24 cellular contexts compared by ENCODE assay signal in the genomic region with DNA sequence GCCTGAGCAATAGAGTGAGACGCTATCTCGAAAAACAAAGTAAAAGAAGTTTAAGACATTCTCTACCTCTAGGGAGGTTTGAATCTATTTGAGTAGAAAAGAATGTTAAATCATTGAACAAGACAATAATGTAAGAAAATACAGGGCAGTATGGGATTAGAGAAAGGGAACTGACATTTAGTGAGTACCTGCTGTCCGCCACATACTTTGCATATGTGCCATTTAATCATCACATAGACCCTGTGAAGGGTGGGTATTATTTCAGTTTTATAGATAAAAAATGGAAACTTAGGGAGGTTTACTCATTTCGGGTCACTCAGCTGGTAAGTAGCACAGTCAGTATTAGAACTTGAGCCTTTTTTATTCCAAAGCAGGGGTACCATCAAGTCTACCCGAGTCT. TPM values are rescaled to one million over a fixed set of nuclear protein-coding genes. Genes with fewer than 3 reads are reported as not detected.
A peak's percentile ranks its signal among the peaks of the same experiment; 100 is the strongest.
DNase-seq lines count a peak whose midpoint lies in the region; ATAC-seq and TF ChIP-seq lines count a peak whose summit lies in the region.
"Had no signal": no experiment of that assay in that cellular context is flagged by ENCODE, and none has a peak within 500 bp of the region (broad histone marks: within the 10 kb centered on the region; RNA-seq: fewer than 3 reads in every experiment).

No MANE protein-coding gene starts in this region.

- no peak for ATAC-seq in CD8-positive, alpha-beta T cell
- peak; percentile 39 for ATAC-seq in activated T-helper 17 cell treated with anti-CD3 and anti-CD28 coated beads, Interleukin-2, amount 50 U/mL, for 72 hours (replicated peaks)
- no peak for ATAC-seq in naive thymus-derived CD4-positive, alpha-beta T cell
- ATAC-seq in aorta (ENCODE audit: low FRiP score) (no peak), GM19452 (IDR thresholded peaks at IDR 0.05; ENCODE audit: unreplicated experiment) (no peak)
- ATAC-seq: foreskin keratinocyte, mucosa of descending colon had no signal

- H3K36me3 ChIP-seq in CD8-positive, alpha-beta T cell (ENCODE audit: insufficient read depth, low read length), result peaks cover 61% of the 10 kb centered on the region
- peaks cover 44 to 76% (median 63%) of the 10 kb centered on the region in 3 experiments for H3K36me3 ChIP-seq in naive thymus-derived CD4-positive, alpha-beta T cell (ENCODE audit: control insufficient read depth in 2 of 3, insufficient read depth in 3 of 3, low read length in 3 of 3)
- H3K36me3 ChIP-seq in aorta (ENCODE audit: control insufficient read depth in 1 of 2, insufficient read depth in 2 of 2, low read length in 1 of 2), result peaks cover 0 to 7% of the 10 kb centered on the region in 2 donors

- TF ChIP-seq CTCF in CD8-positive, alpha-beta T cell (IDR thresholded peaks at IDR 0.05), result no peak

- intact Hi-C loops in CD8-positive, alpha-beta T cell (cut with DNase I, micrococcal nuclease), result no loop called here
- intact Hi-C loops in naive thymus-derived CD4-positive, alpha-beta T cell (cut with micrococcal nuclease), result loop anchor here in 1 of 2 donors (2.0 kb wide), 1 partner anchor 25 kb away; no protein-coding TSS in a partner anchor
- intact Hi-C loops in aorta (cut with DNase I), result no loop called here

- H3K27ac ChIP-seq in CD8-positive, alpha-beta T cell (ENCODE audit: low read depth, low read length), result no peak overlapping the region
- H3K27ac ChIP-seq in naive thymus-derived CD4-positive, alpha-beta T cell (ENCODE audit: low read depth, low read length), result peak overlapping the region; percentile 39
- H3K27ac ChIP-seq in aorta (ENCODE audit: low read depth in 1 of 2, low read length in 2 of 2), result no peak overlapping the region
- H3K27ac ChIP-seq: 22Rv1, foreskin keratinocyte, KMS-11, prostate gland, SK-N-MC, thoracic aorta, WERI-Rb-1 had no signal

- H3K9me3 ChIP-seq in CD8-positive, alpha-beta T cell (ENCODE audit: low read length), result no peaks in the 10 kb centered on the region
- H3K9me3 ChIP-seq in naive thymus-derived CD4-positive, alpha-beta T cell (ENCODE audit: control insufficient read depth in 2 of 3, low read length in 3 of 3), result no peaks in the 10 kb centered on the region
- no peaks in the 10 kb centered on the region for H3K9me3 ChIP-seq in aorta (ENCODE audit: control insufficient read depth, low read length)
- H3K9me3 ChIP-seq: mucosa of descending colon, prostate gland, thoracic aorta had no signal

- H3K27ac Mint-ChIP-seq in T-helper 1 cell treated with Interleukin-12 subunit alpha and Interleukin-12 subunit beta and Interleukin-4 antibody, amounts not matched to agents 30 μg/mL and 1 μg/mL, for 36 hours, result peak overlapping the region; percentile 22
- peak overlapping the region; percentile 46 for H3K27ac Mint-ChIP-seq in CD8-positive, alpha-beta T cell
- H3K27ac Mint-ChIP-seq in activated T-helper 17 cell treated with anti-CD3 and anti-CD28 coated beads, Interleukin-2, amount 50 U/mL, for 72 hours, result peak overlapping the region; percentile 70
- peak overlapping the region in 8 of 9 donors; percentile 20 to 82 (median 70) for H3K27ac Mint-ChIP-seq in naive thymus-derived CD4-positive, alpha-beta T cell

- DNase-seq in T-helper 1 cell (no peak), aorta (no peak)
- no peak for DNase-seq in CD8-positive, alpha-beta T cell
- DNase-seq in naive thymus-derived CD4-positive, alpha-beta T cell, result no peak
- DNase-seq in stimulated activated naive CD4-positive, alpha-beta T cell treated with Interleukin-2 at 50 U/mL for 16 hours (lab: John Stamatoyannopoulos, UW), result no peak
- DNase-seq: activated effector memory CD4-positive, alpha-beta T cell treated with anti-CD3 and anti-CD28 coated beads, Interleukin-2, amount 50 U/mL, for 16 hours; cerebellar nuclear complex; COR-L47; DMS79 treated with DMSO at 0.1 percent for 48 hours; foreskin keratinocyte; mucosa of descending colon; MV-4-11; NCI-H1694; NCI-H2171; NCI-H524; WERI-Rb-1 had no signal

- H3K36me3 Mint-ChIP-seq in T-helper 1 cell treated with Interleukin-12 subunit alpha and Interleukin-12 subunit beta and Interleukin-4 antibody, amounts not matched to agents 30 μg/mL and 1 μg/mL, for 36 hours (ENCODE audit: low read depth), result peaks cover 69% of the 10 kb centered on the region
- peaks cover 77% of the 10 kb centered on the region for H3K36me3 Mint-ChIP-seq in CD8-positive, alpha-beta T cell
- peaks cover 98% of the 10 kb centered on the region for H3K36me3 Mint-ChIP-seq in activated T-helper 17 cell treated with anti-CD3 and anti-CD28 coated beads, Interleukin-2, amount 50 U/mL, for 72 hours (ENCODE audit: low read depth)
- peaks cover 22 to 73% (median 50%) of the 10 kb centered on the region in 5 donors for H3K36me3 Mint-ChIP-seq in naive thymus-derived CD4-positive, alpha-beta T cell

- CTCF ChIA-PET in CD8-positive, alpha-beta T cell (lab: Charles Lee), result interaction anchor here (0.9 to 1.9 kb wide), 5 partner anchors 9 to 44 kb away, joined by 3 to 8 read pairs (median 3); no protein-coding TSS in a partner anchor
- CTCF ChIA-PET in naive thymus-derived CD4-positive, alpha-beta T cell (lab: Charles Lee), result interaction anchor here (1.9 kb wide), 1 partner anchor 98 kb away, joined by 5 read pairs; no protein-coding TSS in a partner anchor

- peaks cover 35% of the 10 kb centered on the region for H3K4me1 ChIP-seq in CD8-positive, alpha-beta T cell (ENCODE audit: insufficient read depth, low read length)
- H3K4me1 ChIP-seq in naive thymus-derived CD4-positive, alpha-beta T cell (ENCODE audit: control insufficient read depth in 2 of 2, insufficient read depth in 2 of 2, low read length in 2 of 2), result peaks cover 7 to 31% of the 10 kb centered on the region in 2 donors
- H3K4me1 ChIP-seq in aorta (ENCODE audit: control insufficient read depth in 1 of 2, insufficient read depth in 2 of 2, low read length in 2 of 2), result no peaks in the 10 kb centered on the region
- H3K4me1 ChIP-seq: prostate gland had no signal

- H3K27me3 Mint-ChIP-seq in T-helper 1 cell treated with Interleukin-12 subunit alpha and Interleukin-12 subunit beta and Interleukin-4 antibody, amounts not matched to agents 30 μg/mL and 1 μg/mL, for 36 hours (ENCODE audit: low read depth), result no peaks in the 10 kb centered on the region
- no peaks in the 10 kb centered on the region for H3K27me3 Mint-ChIP-seq in CD8-positive, alpha-beta T cell (ENCODE audit: low read depth)
- H3K27me3 Mint-ChIP-seq in activated T-helper 17 cell treated with anti-CD3 and anti-CD28 coated beads, Interleukin-2, amount 50 U/mL, for 72 hours, result no peaks in the 10 kb centered on the region
- no peaks in the 10 kb centered on the region for H3K27me3 Mint-ChIP-seq in naive thymus-derived CD4-positive, alpha-beta T cell

- WGBS in aorta, 2 donors, result 96% methylated on average over 5 of the region's 5 CpGs

- H3K9me3 Mint-ChIP-seq in T-helper 1 cell treated with Interleukin-12 subunit alpha and Interleukin-12 subunit beta and Interleukin-4 antibody, amounts not matched to agents 30 μg/mL and 1 μg/mL, for 36 hours, result no peaks in the 10 kb centered on the region
- H3K9me3 Mint-ChIP-seq in CD8-positive, alpha-beta T cell, result no peaks in the 10 kb centered on the region
- no peaks in the 10 kb centered on the region for H3K9me3 Mint-ChIP-seq in activated T-helper 17 cell treated with anti-CD3 and anti-CD28 coated beads, Interleukin-2, amount 50 U/mL, for 72 hours
- no peaks in the 10 kb centered on the region for H3K9me3 Mint-ChIP-seq in naive thymus-derived CD4-positive, alpha-beta T cell

- no peak overlapping the region for H3K4me3 ChIP-seq in CD8-positive, alpha-beta T cell (ENCODE audit: low read depth, low read length)
- no peak overlapping the region for H3K4me3 ChIP-seq in naive thymus-derived CD4-positive, alpha-beta T cell (ENCODE audit: low read length)
- H3K4me3 ChIP-seq in aorta (ENCODE audit: low read length in 2 of 2), result no peak overlapping the region
- H3K4me3 ChIP-seq: mucosa of descending colon, prostate gland, SK-N-MC, thoracic aorta had no signal

- POLR2A ChIA-PET in CD8-positive, alpha-beta T cell (lab: Charles Lee), result interaction anchor here (0.6 to 0.9 kb wide), 2 partner anchors 9 to 13 kb away, joined by 3 read pairs; no protein-coding TSS in a partner anchor
- POLR2A ChIA-PET in naive thymus-derived CD4-positive, alpha-beta T cell (lab: Charles Lee), result interaction anchor here (0.6 to 1.4 kb wide), 4 partner anchors 12 to 35 kb away, joined by 4 to 5 read pairs (median 4); no protein-coding TSS in a partner anchor

- no peak overlapping the region for H3K4me3 Mint-ChIP-seq in T-helper 1 cell treated with Interleukin-12 subunit alpha and Interleukin-12 subunit beta and Interleukin-4 antibody, amounts not matched to agents 30 μg/mL and 1 μg/mL, for 36 hours
- H3K4me3 Mint-ChIP-seq in CD8-positive, alpha-beta T cell, result no peak overlapping the region
- peak overlapping the region; percentile 38 for H3K4me3 Mint-ChIP-seq in activated T-helper 17 cell treated with anti-CD3 and anti-CD28 coated beads, Interleukin-2, amount 50 U/mL, for 72 hours
- H3K4me3 Mint-ChIP-seq in naive thymus-derived CD4-positive, alpha-beta T cell, result no peak overlapping the region

- no peaks in the 10 kb centered on the region for H3K27me3 ChIP-seq in CD8-positive, alpha-beta T cell (ENCODE audit: insufficient read depth, low read length)
- H3K27me3 ChIP-seq in naive thymus-derived CD4-positive, alpha-beta T cell (ENCODE audit: control insufficient read depth in 2 of 2, insufficient read depth in 2 of 2, low read length in 2 of 2), result no peaks in the 10 kb centered on the region
- H3K27me3 ChIP-seq in aorta (ENCODE audit: control insufficient read depth in 1 of 2, insufficient read depth in 2 of 2, low read length in 1 of 2), result no peaks in the 10 kb centered on the region
- H3K27me3 ChIP-seq: foreskin keratinocyte had no signal

- H3K4me1 Mint-ChIP-seq in T-helper 1 cell treated with Interleukin-12 subunit alpha and Interleukin-12 subunit beta and Interleukin-4 antibody, amounts not matched to agents 30 μg/mL and 1 μg/mL, for 36 hours (ENCODE audit: low read depth), result peaks cover 29% of the 10 kb centered on the region
- peaks cover 75% of the 10 kb centered on the region for H3K4me1 Mint-ChIP-seq in CD8-positive, alpha-beta T cell (ENCODE audit: low read depth)
- peaks cover 44% of the 10 kb centered on the region for H3K4me1 Mint-ChIP-seq in activated T-helper 17 cell treated with anti-CD3 and anti-CD28 coated beads, Interleukin-2, amount 50 U/mL, for 72 hours
- peaks cover 40 to 89% (median 81%) of the 10 kb centered on the region in 7 donors for H3K4me1 Mint-ChIP-seq in naive thymus-derived CD4-positive, alpha-beta T cell

RNA-seq across cellular contexts. Expression of a gene that starts 31.4 kb away (rescaled TPM):
- total RNA-seq in CD8-positive, alpha-beta T cell, result 100 to 1,000 TPM; 253 to 259 TPM
- total RNA-seq in activated T-helper 17 cell treated with anti-CD3 and anti-CD28 coated beads, Interleukin-2, amount 50 U/mL, for 72 hours, result 100 to 1,000 TPM; 168 to 215 TPM
- 100 to 1,000 TPM; 207 to 383 (median 267) TPM for total RNA-seq in naive thymus-derived CD4-positive, alpha-beta T cell
- 100 to 1,000 TPM; 175 to 241 TPM for polyA plus RNA-seq in naive thymus-derived CD4-positive, alpha-beta T cell
- 10 to 100 TPM; 40.1 to 41.0 TPM for total RNA-seq in aorta
- polyA plus RNA-seq in aorta, result 1 to 10 TPM; 5.4 to 9.8 TPM

RNA-seq across cellular contexts. Expression of a gene that starts 37.5 kb away (rescaled TPM):
- 10 to 100 TPM; 11.9 to 12.4 TPM for total RNA-seq in CD8-positive, alpha-beta T cell
- 10 to 100 TPM; 40.1 to 44.8 TPM for total RNA-seq in activated T-helper 17 cell treated with anti-CD3 and anti-CD28 coated beads, Interleukin-2, amount 50 U/mL, for 72 hours
- total RNA-seq in naive thymus-derived CD4-positive, alpha-beta T cell, result 10 to 100 TPM in 1 of 5 experiments, 1 to 10 TPM in 4; 7.0 to 22.5 (median 8.6) TPM
- 10 to 100 TPM; 15.1 to 30.2 TPM for polyA plus RNA-seq in naive thymus-derived CD4-positive, alpha-beta T cell
- 10 to 100 TPM; 11.6 to 13.4 TPM for total RNA-seq in aorta
- polyA plus RNA-seq in aorta, result 1 to 10 TPM; 5.1 to 7.9 TPM

Comparison
In these comparisons a context has a peak if more than half of its experiments do, and no peak if none do; other contexts are left out.
1. RNA of a gene that starts 31.4 kb away (total RNA-seq): 207 to 383 TPM in naive thymus-derived CD4-positive, alpha-beta T cell, 253 to 259 TPM in CD8-positive, alpha-beta T cell and 168 to 215 TPM in activated T-helper 17 cell treated with anti-CD3 and anti-CD28 coated beads, Interleukin-2, amount 50 U/mL, for 72 hours; 40.1 to 41.0 TPM in aorta; every median in the first group is over 4 times any median in the second.
2. Peak in every context shown above with its lines, with median percentiles within 50 percentile points of each other: H3K27ac Mint-ChIP-seq.